ENCODE assay signal across 1 cellular context in the genomic region with DNA sequence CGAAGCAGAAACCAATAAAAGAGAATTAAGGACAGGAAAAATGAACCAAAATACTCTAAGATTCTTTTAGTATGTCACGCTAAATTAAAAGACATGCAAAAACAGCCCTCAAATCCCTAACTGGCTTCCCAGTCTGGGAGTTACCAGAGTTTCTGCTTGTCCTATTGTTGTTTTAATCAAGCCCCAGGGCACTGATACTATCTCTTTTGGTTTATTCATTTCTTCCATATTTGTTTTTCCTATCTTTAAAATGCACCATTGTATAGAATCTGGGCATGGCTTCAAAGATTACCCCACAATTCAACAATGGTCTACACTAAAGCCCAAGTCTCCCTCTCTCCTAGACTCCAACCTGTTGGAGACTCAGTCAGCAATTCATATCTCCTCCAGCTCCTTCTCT.
TF ChIP-seq lines count a peak whose summit lies in the region.

No MANE protein-coding gene starts in this region.

TF ChIP-seq in H1, 55 proteins besides CTCF, POLR2A, EP300 and RAD21 (continued from another document):
- TF ChIP-seq, protein P1, sequence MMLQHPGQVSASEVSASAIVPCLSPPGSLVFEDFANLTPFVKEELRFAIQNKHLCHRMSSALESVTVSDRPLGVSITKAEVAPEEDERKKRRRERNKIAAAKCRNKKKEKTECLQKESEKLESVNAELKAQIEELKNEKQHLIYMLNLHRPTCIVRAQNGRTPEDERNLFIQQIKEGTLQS (IDR thresholded peaks at IDR 0.05; ENCODE audit: insufficient read depth, low read depth, low read length), result no peak
- TF ChIP-seq GTF2F1 (IDR thresholded peaks at IDR 0.05; ENCODE audit: borderline replicate concordance, low read depth, low read length) (no peak), FOSL1 (IDR thresholded peaks at IDR 0.05; ENCODE audit: insufficient read depth, low read depth, low read length) (no peak), CBX5 (IDR thresholded peaks at IDR 0.05; ENCODE audit: low read depth, low read length) (no peak), SIN3A (conservative IDR thresholded peaks at IDR 0.05 in 1 of 2, IDR thresholded peaks at IDR 0.05 in 1 of 2; ENCODE audit: low read depth in 1 of 2, low read length in 2 of 2) (no peak)
